Comparison of ENCODE assay signal across 26 cellular contexts in genomic region chr9:107855164-107855563, GRCh38.
"Had no signal": no experiment of that assay in that cellular context is flagged by ENCODE, and none has a peak within 500 bp of the region (broad histone marks: within the 10 kb centered on the region; RNA-seq: fewer than 3 reads in every experiment).

No MANE protein-coding gene starts in this region.

- ATAC-seq: stimulated activated effector memory CD8-positive, alpha-beta T cell treated with anti-CD3 and anti-CD28 coated beads, Interleukin-12 subunit alpha, Interleukin-12 subunit beta, amount 100 ng/mL, for 72 hours; stimulated activated memory B cell treated with anti-CD40 and anti-IgM and Interleukin-4, amounts not matched to agents 10 μg/mL and 1 μg/mL and 100 μg/mL, for 72 hours; stimulated activated naive B cell treated with anti-CD40 and anti-IgM and Interleukin-4, amounts not matched to agents 10 μg/mL and 1 μg/mL and 100 μg/mL, for 72 hours; stimulated activated naive CD8-positive, alpha-beta T cell treated with anti-CD3 and anti-CD28 coated beads, Interleukin-15, amount 100 ng/mL, for 72 hours; stimulated activated naive CD8-positive, alpha-beta T cell treated with anti-CD3 and anti-CD28 coated beads, Interleukin-15, Interleukin-2, amounts not matched to agents 100 U/mL and 50 U/mL, for 24 hours; upper lobe of right lung had no signal

- DNase-seq: stimulated activated CD4-positive, alpha-beta T cell treated with anti-CD3 and anti-CD28 coated beads, Interleukin-2, amount 100 ng/mL, for 24 hours; stimulated activated CD4-positive, alpha-beta T cell treated with anti-CD3 and anti-CD28 coated beads, Interleukin-2, amount 100 ng/mL, for 48 hours; stimulated activated CD4-positive, alpha-beta T cell treated with anti-CD3 and anti-CD28 coated beads, Interleukin-4, amount 100 ng/mL, for 1 hour; stimulated activated CD4-positive, alpha-beta T cell treated with anti-CD3 and anti-CD28 coated beads, Interleukin-4, amount 100 ng/mL, for 24 hours; stimulated activated CD4-positive, alpha-beta T cell treated with anti-CD3 and anti-CD28 coated beads, Interleukin-4, amount 100 ng/mL, for 4 hours; stimulated activated CD8-positive, alpha-beta memory T cell treated with anti-CD3 and anti-CD28 coated beads, Interleukin-4, amount 100 ng/mL, for 48 hours; stimulated activated naive B cell treated with anti-CD40 and anti-IgM and Interleukin-4, amounts not matched to agents 10 μg/mL and 1 μg/mL and 100 μg/mL, for 72 hours; stimulated activated naive CD4-positive, alpha-beta T cell treated with Interleukin-2 at 50 U/mL for 16 hours; stimulated activated naive CD8-positive, alpha-beta T cell treated with anti-CD3 and anti-CD28 coated beads, Interleukin-15, amount 100 ng/mL, for 72 hours; stimulated activated naive CD8-positive, alpha-beta T cell treated with anti-CD3 and anti-CD28 coated beads, Interleukin-15, Interleukin-2, amounts not matched to agents 100 U/mL and 50 U/mL, for 24 hours; stomach; substantia nigra; testis; thyroid gland; tibial artery; transverse colon; trophoblast cell; upper lobe of right lung; uterus had no signal

- H3K27ac ChIP-seq: stomach, suprapubic skin, testis, thoracic aorta, thyroid gland, tibial artery, tibial nerve, transverse colon, upper lobe of right lung, uterus, vagina had no signal

- H3K4me1 ChIP-seq: stomach, suprapubic skin, testis, thyroid gland, tibial artery, transverse colon, upper lobe of right lung, uterus, vagina had no signal

- H3K27me3 ChIP-seq: stomach, suprapubic skin, testis, thyroid gland, tibial artery, tibial nerve, transverse colon, upper lobe of right lung, uterus, vagina had no signal

- H3K9me3 ChIP-seq: testis, thyroid gland, vagina had no signal

- FAIRE-seq: urothelium cell line had no signal

- H3K36me3 ChIP-seq: stomach, suprapubic skin, thoracic aorta, thyroid gland, tibial artery, tibial nerve, transverse colon, upper lobe of right lung, uterus, vagina had no signal

- H3K4me3 ChIP-seq: stomach, suprapubic skin, testis, thoracic aorta, thyroid gland, tibial artery, tibial nerve, transverse colon, upper lobe of right lung, uterus, vagina had no signal
